In the genomic region with DNA sequence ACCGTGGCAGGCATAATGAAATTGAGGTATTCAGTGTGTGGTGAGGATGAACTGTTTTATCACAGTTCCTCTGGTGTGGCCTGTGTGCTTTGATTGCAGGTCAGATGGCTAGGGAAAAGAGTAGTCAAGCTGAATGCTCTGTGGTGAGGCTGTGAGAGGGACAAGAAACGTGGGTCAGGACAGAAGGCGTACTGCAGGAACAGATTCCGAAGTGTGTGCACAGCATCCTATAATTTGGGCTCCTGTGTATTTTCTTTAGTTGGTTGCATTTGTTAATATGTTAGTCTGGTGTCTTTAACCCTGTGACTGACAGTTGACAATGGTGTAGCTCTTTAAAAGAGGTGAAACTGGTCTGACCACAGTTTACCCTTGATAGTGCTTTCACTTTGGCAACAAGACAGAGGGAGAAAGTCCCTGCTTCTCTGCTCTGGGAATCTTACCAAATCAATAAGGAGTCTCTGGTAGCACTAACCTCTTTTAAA, we compare ENCODE assay signal across 12 cellular contexts.
DNase-seq lines count a peak whose midpoint lies in the region; ATAC-seq, FAIRE-seq and TF ChIP-seq lines count a peak whose summit lies in the region.
"Had no signal": no experiment of that assay in that cellular context is flagged by ENCODE, and none has a peak within 500 bp of the region (broad histone marks: within the 10 kb centered on the region; RNA-seq: fewer than 3 reads in every experiment).

No MANE protein-coding gene starts in this region.

- intact Hi-C loops in pancreas (cut with DNase I) = no loop called here
- intact Hi-C loops in transverse colon (cut with DNase I; ENCODE audit: low total_unique reads) = no loop called here

- no peaks in the 10 kb centered on the region for H3K27me3 ChIP-seq in pancreas
- no peaks in the 10 kb centered on the region for H3K27me3 ChIP-seq in transverse colon
- H3K27me3 ChIP-seq: sigmoid colon had no signal

- ATAC-seq in GM18909 (IDR thresholded peaks at IDR 0.05; ENCODE audit: poor library complexity, unreplicated experiment) (peak; percentile 90), GM21737 (IDR thresholded peaks at IDR 0.05; ENCODE audit: unreplicated experiment) (peak; percentile 75), HG03432 (IDR thresholded peaks at IDR 0.05; ENCODE audit: unreplicated experiment) (peak; percentile 88), pancreas (peak; percentile 31 to 85 (median 74))

- TF ChIP-seq CTCF in pancreas (IDR thresholded peaks at IDR 0.05) (no peak), transverse colon (IDR thresholded peaks at IDR 0.05) (no peak)

- FAIRE-seq in pancreas (lab: Jason Lieb, UNC) = no peak
- FAIRE-seq: TTC549 had no signal

- DNase-seq in pancreas (no peak), transverse colon (no peak), iPS-NIHi11 (ENCODE audit: low spot score) (no peak)
- no peak for DNase-seq in stimulated activated CD4-positive, alpha-beta T cell treated with anti-CD3 and anti-CD28 coated beads, Interleukin-4, amount 100 ng/mL, for 1 hour
- DNase-seq: activated effector memory CD4-positive, alpha-beta T cell treated with anti-CD3 and anti-CD28 coated beads, Interleukin-2, amount 50 U/mL, for 16 hours; endodermal cell; NCI-H446; sigmoid colon had no signal

- 61 to 66% methylated on average over 4 of the region's 4 CpGs for WGBS in pancreas, 2 donors
- WGBS in transverse colon (ENCODE audit: low coverage in 1 of 2), 2 donors = 55% methylated on average over 4 of the region's 4 CpGs

- peaks cover 3 to 12% (median 5%) of the 10 kb centered on the region in 3 donors for H3K4me1 ChIP-seq in pancreas
- peaks cover 0 to 30% (median 0%) of the 10 kb centered on the region in 4 donors for H3K4me1 ChIP-seq in transverse colon

- H3K36me3 ChIP-seq in pancreas = no peaks in the 10 kb centered on the region
- no peaks in the 10 kb centered on the region for H3K36me3 ChIP-seq in transverse colon
- H3K36me3 ChIP-seq: sigmoid colon had no signal

- no peak for TF ChIP-seq POLR2A in transverse colon (IDR thresholded peaks at IDR 0.05)

- in situ Hi-C loops in transverse colon (cut with MboI; ENCODE audit: low pct_ligation_motif_present in 1 of 4, low pct_unique_long_range_greater_than_20kb in 1 of 4, low sequenced_read_pairs in 3 of 4) = no loop called here

- H3K9me3 ChIP-seq in pancreas (no peaks in the 10 kb centered on the region), transverse colon (no peaks in the 10 kb centered on the region)
- H3K9me3 ChIP-seq: sigmoid colon had no signal

- H3K4me3 ChIP-seq in pancreas (no peak overlapping the region), transverse colon (no peak overlapping the region)
- H3K4me3 ChIP-seq: sigmoid colon had no signal

- H3K27ac ChIP-seq in pancreas (peak overlapping the region in 1 of 4 donors; percentile 17), transverse colon (no peak overlapping the region)
- H3K27ac ChIP-seq: sigmoid colon had no signal

- no peak for TF ChIP-seq EP300 in transverse colon (IDR thresholded peaks at IDR 0.05; ENCODE audit: low read depth)
